Comparison of ENCODE assay signal across 1 cellular context in the genomic region with DNA sequence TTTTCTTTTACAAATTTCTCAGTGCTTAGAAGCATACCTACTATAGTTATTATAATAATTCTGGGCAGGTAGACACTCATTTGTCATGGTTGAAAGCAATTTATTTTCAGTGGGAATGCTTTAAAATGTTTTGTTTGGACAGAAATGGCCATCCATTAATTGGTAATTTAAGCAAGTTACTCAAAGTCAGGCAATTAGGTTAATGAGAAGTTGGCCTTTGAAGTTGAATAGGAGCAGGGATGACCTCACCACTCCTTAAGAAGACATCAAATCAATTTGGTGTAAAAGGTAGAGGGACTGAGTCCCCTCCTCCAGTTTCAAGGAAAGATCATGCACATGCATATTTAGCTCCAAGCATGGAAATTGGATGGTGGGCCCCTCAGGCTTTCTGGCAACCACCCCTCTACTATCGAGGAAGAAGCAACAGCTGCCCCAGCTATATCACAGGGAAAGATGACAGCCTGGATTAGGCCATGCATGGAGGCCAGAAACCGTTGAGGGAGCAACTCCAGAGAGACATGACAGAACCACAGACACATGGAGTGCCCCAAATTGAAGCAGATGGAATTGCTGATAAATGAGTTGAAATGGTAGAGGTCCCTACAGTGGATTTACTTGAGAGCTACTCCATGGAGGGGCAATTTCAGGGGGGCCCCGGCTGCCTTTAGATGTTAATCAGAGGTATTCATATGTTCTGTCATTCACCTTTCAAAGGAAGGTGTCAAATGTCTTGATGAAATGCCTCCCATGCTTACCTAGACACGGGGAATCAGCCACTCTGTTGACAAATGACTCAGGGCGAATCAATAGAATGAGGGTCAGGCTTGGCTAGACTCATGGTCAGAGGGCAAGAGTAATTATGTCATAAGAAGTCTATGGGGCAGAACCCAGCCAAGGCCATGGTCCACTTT.
A peak's percentile ranks its signal among the peaks of the same experiment; 100 is the strongest.
TF ChIP-seq lines count a peak whose summit lies in the region.

No MANE protein-coding gene starts in this region.

TF ChIP-seq in HepG2, 621 proteins besides CTCF, POLR2A, EP300 and RAD21 (continued from another document and continues in another):
- TF ChIP-seq MIER3 (CRISPR knock-in tag; IDR thresholded peaks at IDR 0.05; ENCODE audit: borderline replicate concordance), result no peak
- TF ChIP-seq SIX1 (CRISPR knock-in tag; IDR thresholded peaks at IDR 0.05; ENCODE audit: borderline replicate concordance), result no peak
- no peak for TF ChIP-seq SIN3B (IDR thresholded peaks at IDR 0.05; ENCODE audit: low read length)
- no peak for TF ChIP-seq ZFP36L1 (CRISPR knock-in tag; IDR thresholded peaks at IDR 0.05)
- TF ChIP-seq ZNF180 (CRISPR knock-in tag; IDR thresholded peaks at IDR 0.05; ENCODE audit: borderline replicate concordance, low read depth), result no peak
- no peak for TF ChIP-seq ZKSCAN8 (CRISPR knock-in tag; IDR thresholded peaks at IDR 0.05; ENCODE audit: borderline replicate concordance)
- TF ChIP-seq, protein P1, sequence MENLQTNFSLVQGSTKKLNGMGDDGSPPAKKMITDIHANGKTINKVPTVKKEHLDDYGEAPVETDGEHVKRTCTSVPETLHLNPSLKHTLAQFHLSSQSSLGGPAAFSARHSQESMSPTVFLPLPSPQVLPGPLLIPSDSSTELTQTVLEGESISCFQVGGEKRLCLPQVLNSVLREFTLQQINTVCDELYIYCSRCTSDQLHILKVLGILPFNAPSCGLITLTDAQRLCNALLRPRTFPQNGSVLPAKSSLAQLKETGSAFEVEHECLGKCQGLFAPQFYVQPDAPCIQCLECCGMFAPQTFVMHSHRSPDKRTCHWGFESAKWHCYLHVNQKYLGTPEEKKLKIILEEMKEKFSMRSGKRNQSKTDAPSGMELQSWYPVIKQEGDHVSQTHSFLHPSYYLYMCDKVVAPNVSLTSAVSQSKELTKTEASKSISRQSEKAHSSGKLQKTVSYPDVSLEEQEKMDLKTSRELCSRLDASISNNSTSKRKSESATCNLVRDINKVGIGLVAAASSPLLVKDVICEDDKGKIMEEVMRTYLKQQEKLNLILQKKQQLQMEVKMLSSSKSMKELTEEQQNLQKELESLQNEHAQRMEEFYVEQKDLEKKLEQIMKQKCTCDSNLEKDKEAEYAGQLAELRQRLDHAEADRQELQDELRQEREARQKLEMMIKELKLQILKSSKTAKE (CRISPR knock-in tag; IDR thresholded peaks at IDR 0.05; ENCODE audit: borderline replicate concordance), result peak; percentile 63; the same call in 1 of the 2 replicates
- peak; percentile 17; the same call in 1 of the 2 replicates for TF ChIP-seq TBX3 (IDR thresholded peaks at IDR 0.05; ENCODE audit: borderline replicate concordance)
- TF ChIP-seq ISX (CRISPR knock-in tag; conservative IDR thresholded peaks at IDR 0.05), result no peak
- TF ChIP-seq POLR2G (IDR thresholded peaks at IDR 0.05; ENCODE audit: low read depth, low read length), result no peak
- no peak for TF ChIP-seq CHD4 (IDR thresholded peaks at IDR 0.05; ENCODE audit: borderline replicate concordance, low read length)
- TF ChIP-seq, protein P2, sequence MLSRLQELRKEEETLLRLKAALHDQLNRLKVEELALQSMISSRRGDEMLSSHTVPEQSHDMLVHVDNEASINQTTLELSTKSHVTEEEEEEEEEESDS (CRISPR knock-in tag; IDR thresholded peaks at IDR 0.05; ENCODE audit: borderline replicate concordance), result no peak
- TF ChIP-seq SALL2 (CRISPR knock-in tag; IDR thresholded peaks at IDR 0.05), result no peak
- TF ChIP-seq SNRNP70 (IDR thresholded peaks at IDR 0.05; ENCODE audit: low read depth, low read length), result no peak
- TF ChIP-seq, protein P3, sequence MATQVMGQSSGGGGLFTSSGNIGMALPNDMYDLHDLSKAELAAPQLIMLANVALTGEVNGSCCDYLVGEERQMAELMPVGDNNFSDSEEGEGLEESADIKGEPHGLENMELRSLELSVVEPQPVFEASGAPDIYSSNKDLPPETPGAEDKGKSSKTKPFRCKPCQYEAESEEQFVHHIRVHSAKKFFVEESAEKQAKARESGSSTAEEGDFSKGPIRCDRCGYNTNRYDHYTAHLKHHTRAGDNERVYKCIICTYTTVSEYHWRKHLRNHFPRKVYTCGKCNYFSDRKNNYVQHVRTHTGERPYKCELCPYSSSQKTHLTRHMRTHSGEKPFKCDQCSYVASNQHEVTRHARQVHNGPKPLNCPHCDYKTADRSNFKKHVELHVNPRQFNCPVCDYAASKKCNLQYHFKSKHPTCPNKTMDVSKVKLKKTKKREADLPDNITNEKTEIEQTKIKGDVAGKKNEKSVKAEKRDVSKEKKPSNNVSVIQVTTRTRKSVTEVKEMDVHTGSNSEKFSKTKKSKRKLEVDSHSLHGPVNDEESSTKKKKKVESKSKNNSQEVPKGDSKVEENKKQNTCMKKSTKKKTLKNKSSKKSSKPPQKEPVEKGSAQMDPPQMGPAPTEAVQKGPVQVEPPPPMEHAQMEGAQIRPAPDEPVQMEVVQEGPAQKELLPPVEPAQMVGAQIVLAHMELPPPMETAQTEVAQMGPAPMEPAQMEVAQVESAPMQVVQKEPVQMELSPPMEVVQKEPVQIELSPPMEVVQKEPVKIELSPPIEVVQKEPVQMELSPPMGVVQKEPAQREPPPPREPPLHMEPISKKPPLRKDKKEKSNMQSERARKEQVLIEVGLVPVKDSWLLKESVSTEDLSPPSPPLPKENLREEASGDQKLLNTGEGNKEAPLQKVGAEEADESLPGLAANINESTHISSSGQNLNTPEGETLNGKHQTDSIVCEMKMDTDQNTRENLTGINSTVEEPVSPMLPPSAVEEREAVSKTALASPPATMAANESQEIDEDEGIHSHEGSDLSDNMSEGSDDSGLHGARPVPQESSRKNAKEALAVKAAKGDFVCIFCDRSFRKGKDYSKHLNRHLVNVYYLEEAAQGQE (IDR thresholded peaks at IDR 0.05; ENCODE audit: borderline replicate concordance in 1 of 2, low read depth in 1 of 2, low read length in 2 of 2), result no peak; a peak in 1 of 4 replicates
- TF ChIP-seq MAFG (CRISPR knock-in tag; IDR thresholded peaks at IDR 0.05), result no peak
- no peak for TF ChIP-seq ZBTB1 (CRISPR knock-in tag; IDR thresholded peaks at IDR 0.05; ENCODE audit: borderline replicate concordance)
- TF ChIP-seq KDM4B (CRISPR knock-in tag; IDR thresholded peaks at IDR 0.05), result no peak
- no peak for TF ChIP-seq ZNF296 (CRISPR knock-in tag; conservative IDR thresholded peaks at IDR 0.05)
- no peak for TF ChIP-seq ZNF207 (IDR thresholded peaks at IDR 0.05; ENCODE audit: borderline replicate concordance)
- TF ChIP-seq, protein P4, sequence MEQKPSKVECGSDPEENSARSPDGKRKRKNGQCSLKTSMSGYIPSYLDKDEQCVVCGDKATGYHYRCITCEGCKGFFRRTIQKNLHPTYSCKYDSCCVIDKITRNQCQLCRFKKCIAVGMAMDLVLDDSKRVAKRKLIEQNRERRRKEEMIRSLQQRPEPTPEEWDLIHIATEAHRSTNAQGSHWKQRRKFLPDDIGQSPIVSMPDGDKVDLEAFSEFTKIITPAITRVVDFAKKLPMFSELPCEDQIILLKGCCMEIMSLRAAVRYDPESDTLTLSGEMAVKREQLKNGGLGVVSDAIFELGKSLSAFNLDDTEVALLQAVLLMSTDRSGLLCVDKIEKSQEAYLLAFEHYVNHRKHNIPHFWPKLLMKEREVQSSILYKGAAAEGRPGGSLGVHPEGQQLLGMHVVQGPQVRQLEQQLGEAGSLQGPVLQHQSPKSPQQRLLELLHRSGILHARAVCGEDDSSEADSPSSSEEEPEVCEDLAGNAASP (CRISPR knock-in tag; IDR thresholded peaks at IDR 0.05; ENCODE audit: borderline replicate concordance), result no peak
- no peak for TF ChIP-seq STAT5B (CRISPR knock-in tag; IDR thresholded peaks at IDR 0.05)
- TF ChIP-seq, protein P5, sequence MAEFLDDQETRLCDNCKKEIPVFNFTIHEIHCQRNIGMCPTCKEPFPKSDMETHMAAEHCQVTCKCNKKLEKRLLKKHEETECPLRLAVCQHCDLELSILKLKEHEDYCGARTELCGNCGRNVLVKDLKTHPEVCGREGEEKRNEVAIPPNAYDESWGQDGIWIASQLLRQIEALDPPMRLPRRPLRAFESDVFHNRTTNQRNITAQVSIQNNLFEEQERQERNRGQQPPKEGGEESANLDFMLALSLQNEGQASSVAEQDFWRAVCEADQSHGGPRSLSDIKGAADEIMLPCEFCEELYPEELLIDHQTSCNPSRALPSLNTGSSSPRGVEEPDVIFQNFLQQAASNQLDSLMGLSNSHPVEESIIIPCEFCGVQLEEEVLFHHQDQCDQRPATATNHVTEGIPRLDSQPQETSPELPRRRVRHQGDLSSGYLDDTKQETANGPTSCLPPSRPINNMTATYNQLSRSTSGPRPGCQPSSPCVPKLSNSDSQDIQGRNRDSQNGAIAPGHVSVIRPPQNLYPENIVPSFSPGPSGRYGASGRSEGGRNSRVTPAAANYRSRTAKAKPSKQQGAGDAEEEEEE (CRISPR knock-in tag; IDR thresholded peaks at IDR 0.05; ENCODE audit: borderline replicate concordance), result no peak
- TF ChIP-seq HNRNPK (IDR thresholded peaks at IDR 0.05; ENCODE audit: low read depth, low read length, poor library complexity, severe bottlenecking), result no peak
- TF ChIP-seq, protein P6, sequence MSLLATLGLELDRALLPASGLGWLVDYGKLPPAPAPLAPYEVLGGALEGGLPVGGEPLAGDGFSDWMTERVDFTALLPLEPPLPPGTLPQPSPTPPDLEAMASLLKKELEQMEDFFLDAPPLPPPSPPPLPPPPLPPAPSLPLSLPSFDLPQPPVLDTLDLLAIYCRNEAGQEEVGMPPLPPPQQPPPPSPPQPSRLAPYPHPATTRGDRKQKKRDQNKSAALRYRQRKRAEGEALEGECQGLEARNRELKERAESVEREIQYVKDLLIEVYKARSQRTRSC (CRISPR knock-in tag; IDR thresholded peaks at IDR 0.05; ENCODE audit: low read depth), result no peak
- TF ChIP-seq ZNF431 (CRISPR knock-in tag; IDR thresholded peaks at IDR 0.05; ENCODE audit: borderline replicate concordance, low read depth), result no peak
- TF ChIP-seq ZNF484 (CRISPR knock-in tag; IDR thresholded peaks at IDR 0.05; ENCODE audit: borderline replicate concordance, low read depth), result no peak
- TF ChIP-seq, protein P7, sequence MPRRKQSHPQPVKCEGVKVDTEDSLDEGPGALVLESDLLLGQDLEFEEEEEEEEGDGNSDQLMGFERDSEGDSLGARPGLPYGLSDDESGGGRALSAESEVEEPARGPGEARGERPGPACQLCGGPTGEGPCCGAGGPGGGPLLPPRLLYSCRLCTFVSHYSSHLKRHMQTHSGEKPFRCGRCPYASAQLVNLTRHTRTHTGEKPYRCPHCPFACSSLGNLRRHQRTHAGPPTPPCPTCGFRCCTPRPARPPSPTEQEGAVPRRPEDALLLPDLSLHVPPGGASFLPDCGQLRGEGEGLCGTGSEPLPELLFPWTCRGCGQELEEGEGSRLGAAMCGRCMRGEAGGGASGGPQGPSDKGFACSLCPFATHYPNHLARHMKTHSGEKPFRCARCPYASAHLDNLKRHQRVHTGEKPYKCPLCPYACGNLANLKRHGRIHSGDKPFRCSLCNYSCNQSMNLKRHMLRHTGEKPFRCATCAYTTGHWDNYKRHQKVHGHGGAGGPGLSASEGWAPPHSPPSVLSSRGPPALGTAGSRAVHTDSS (CRISPR knock-in tag; conservative IDR thresholded peaks at IDR 0.05), result no peak
- TF ChIP-seq YY1 (IDR thresholded peaks at IDR 0.05; ENCODE audit: insufficient read depth, insufficient replicate concordance, low read depth, low read length), result no peak
- TF ChIP-seq ZSCAN31 (CRISPR knock-in tag; IDR thresholded peaks at IDR 0.05; ENCODE audit: low read depth), result no peak
- TF ChIP-seq YEATS2 (CRISPR knock-in tag; IDR thresholded peaks at IDR 0.05; ENCODE audit: borderline replicate concordance), result no peak
- TF ChIP-seq ZNF652 (CRISPR knock-in tag; IDR thresholded peaks at IDR 0.05; ENCODE audit: borderline replicate concordance, low read depth), result no peak
- TF ChIP-seq FOXA1 (IDR thresholded peaks at IDR 0.05), result no peak
- 0 out of 2 replicates have a peak, but pooled peaks have one; percentile 17 for TF ChIP-seq FOXA1 (CRISPR knock-in tag; IDR thresholded peaks at IDR 0.05)
- no peak for TF ChIP-seq MIXL1 (CRISPR knock-in tag; IDR thresholded peaks at IDR 0.05)
- TF ChIP-seq, protein P8, sequence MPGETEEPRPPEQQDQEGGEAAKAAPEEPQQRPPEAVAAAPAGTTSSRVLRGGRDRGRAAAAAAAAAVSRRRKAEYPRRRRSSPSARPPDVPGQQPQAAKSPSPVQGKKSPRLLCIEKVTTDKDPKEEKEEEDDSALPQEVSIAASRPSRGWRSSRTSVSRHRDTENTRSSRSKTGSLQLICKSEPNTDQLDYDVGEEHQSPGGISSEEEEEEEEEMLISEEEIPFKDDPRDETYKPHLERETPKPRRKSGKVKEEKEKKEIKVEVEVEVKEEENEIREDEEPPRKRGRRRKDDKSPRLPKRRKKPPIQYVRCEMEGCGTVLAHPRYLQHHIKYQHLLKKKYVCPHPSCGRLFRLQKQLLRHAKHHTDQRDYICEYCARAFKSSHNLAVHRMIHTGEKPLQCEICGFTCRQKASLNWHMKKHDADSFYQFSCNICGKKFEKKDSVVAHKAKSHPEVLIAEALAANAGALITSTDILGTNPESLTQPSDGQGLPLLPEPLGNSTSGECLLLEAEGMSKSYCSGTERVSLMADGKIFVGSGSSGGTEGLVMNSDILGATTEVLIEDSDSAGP (CRISPR knock-in tag; IDR thresholded peaks at IDR 0.05; ENCODE audit: borderline replicate concordance), result no peak
- TF ChIP-seq NFYC (CRISPR knock-in tag; IDR thresholded peaks at IDR 0.05), result no peak
- no peak for TF ChIP-seq TCF12 (IDR thresholded peaks at IDR 0.05)
- no peak for TF ChIP-seq TCF12 (CRISPR knock-in tag; IDR thresholded peaks at IDR 0.05)
- TF ChIP-seq, protein P9, sequence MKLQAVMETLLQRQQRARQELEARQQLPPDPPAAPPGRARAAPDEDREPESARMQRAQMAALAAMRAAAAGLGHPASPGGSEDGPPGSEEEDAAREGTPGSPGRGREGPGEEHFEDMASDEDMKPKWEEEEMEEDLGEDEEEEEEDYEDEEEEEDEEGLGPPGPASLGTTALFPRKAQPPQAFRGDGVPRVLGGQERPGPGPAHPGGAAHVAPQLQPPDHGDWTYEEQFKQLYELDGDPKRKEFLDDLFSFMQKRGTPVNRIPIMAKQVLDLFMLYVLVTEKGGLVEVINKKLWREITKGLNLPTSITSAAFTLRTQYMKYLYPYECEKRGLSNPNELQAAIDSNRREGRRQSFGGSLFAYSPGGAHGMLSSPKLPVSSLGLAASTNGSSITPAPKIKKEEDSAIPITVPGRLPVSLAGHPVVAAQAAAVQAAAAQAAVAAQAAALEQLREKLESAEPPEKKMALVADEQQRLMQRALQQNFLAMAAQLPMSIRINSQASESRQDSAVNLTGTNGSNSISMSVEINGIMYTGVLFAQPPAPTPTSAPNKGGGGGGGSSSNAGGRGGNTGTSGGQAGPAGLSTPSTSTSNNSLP (IDR thresholded peaks at IDR 0.05; ENCODE audit: low read depth, low read length), result 0 out of 2 replicates have a peak, but pooled peaks have one; percentile 45
- no peak for TF ChIP-seq HDAC1 (CRISPR knock-in tag; IDR thresholded peaks at IDR 0.05)
- TF ChIP-seq ZNF33B (CRISPR knock-in tag; IDR thresholded peaks at IDR 0.05), result no peak
- TF ChIP-seq GATAD2A (CRISPR knock-in tag; IDR thresholded peaks at IDR 0.05), result peak; percentile 34; the same call in 1 of the 2 replicates
- no peak for TF ChIP-seq FIP1L1 (IDR thresholded peaks at IDR 0.05; ENCODE audit: borderline replicate concordance, insufficient read depth, low read depth, low read length)
- no peak for TF ChIP-seq ZNF530 (CRISPR knock-in tag; IDR thresholded peaks at IDR 0.05; ENCODE audit: low read depth)
- TF ChIP-seq, protein P10, sequence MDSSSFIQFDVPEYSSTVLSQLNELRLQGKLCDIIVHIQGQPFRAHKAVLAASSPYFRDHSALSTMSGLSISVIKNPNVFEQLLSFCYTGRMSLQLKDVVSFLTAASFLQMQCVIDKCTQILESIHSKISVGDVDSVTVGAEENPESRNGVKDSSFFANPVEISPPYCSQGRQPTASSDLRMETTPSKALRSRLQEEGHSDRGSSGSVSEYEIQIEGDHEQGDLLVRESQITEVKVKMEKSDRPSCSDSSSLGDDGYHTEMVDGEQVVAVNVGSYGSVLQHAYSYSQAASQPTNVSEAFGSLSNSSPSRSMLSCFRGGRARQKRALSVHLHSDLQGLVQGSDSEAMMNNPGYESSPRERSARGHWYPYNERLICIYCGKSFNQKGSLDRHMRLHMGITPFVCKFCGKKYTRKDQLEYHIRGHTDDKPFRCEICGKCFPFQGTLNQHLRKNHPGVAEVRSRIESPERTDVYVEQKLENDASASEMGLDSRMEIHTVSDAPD (CRISPR knock-in tag; IDR thresholded peaks at IDR 0.05), result no peak
